Comparison of ENCODE assay signal across 21 cellular contexts in the genomic region with DNA sequence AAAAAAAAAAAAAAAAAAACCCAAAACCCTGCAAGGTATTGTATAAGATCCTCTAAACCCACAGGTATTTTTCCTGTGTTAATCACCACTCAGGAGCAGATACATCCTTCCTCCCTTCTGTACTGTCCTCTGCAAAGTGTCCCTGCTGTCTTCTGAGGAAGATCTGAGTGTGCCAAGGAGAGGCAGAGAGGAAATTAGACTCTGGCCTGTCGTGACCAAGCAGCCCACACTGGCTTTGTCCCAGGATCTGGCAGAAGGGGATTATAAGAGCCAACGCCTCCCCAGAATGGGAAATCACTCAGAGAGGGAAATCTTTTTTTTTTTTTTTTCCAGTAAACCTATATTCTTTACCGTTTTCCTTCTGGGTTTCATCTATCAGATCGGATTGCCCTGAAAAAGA. TPM values are rescaled to one million over a fixed set of nuclear protein-coding genes. Genes with fewer than 3 reads are reported as not detected.
"Had no signal": no experiment of that assay in that cellular context is flagged by ENCODE, and none has a peak within 500 bp of the region (broad histone marks: within the 10 kb centered on the region; RNA-seq: fewer than 3 reads in every experiment).

No MANE protein-coding gene starts in this region.

- H3K9me3 ChIP-seq: prostate gland had no signal

- H3K4me1 ChIP-seq: prostate gland had no signal

- DNase-seq: activated CD4-positive, alpha-beta T cell treated with anti-CD3 and anti-CD28 coated beads, Interleukin-2, amount 10 ng/mL, durations not matched to agents 7 days and 5 days; activated CD4-positive, CD25-positive, alpha-beta regulatory T cell; activated CD8-positive, alpha-beta memory T cell treated with anti-CD3 and anti-CD28 coated beads, Interleukin-2, amount 50 U/mL, for 48 hours; activated gamma-delta T cell; activated naive CD8-positive, alpha-beta T cell treated with anti-CD3 and anti-CD28 coated beads for 36 hours; activated T-cell treated with anti-CD3 and anti-CD28 coated beads, Interleukin-2, amount 50 U/mL, for 72 hours; endodermal cell; erythroblast; left ventricle myocardium superior; mesenchymal stem cell; occipital lobe; right cardiac atrium; small intestine; stimulated activated CD4-positive, alpha-beta T cell treated with anti-CD3 and anti-CD28 coated beads, Interleukin-4, amount 100 ng/mL, for 4 hours; stimulated activated CD8-positive, alpha-beta memory T cell treated with anti-CD3 and anti-CD28 coated beads, Interleukin-4, amount 100 ng/mL, for 48 hours; stimulated activated naive CD8-positive, alpha-beta T cell treated with anti-CD3 and anti-CD28 coated beads, Interleukin-15, Interleukin-2, amounts not matched to agents 100 U/mL and 50 U/mL, for 24 hours; T-helper 2 cell; trophoblast cell had no signal

- FAIRE-seq: small intestine had no signal

- H3K36me3 ChIP-seq: prostate gland had no signal

- ATAC-seq: activated T-cell treated with anti-CD3 and anti-CD28 coated beads, Interleukin-2, amount 50 U/mL, for 72 hours; left ventricle myocardium superior; natural killer cell treated with Interleukin-12 subunit alpha and Interleukin-12 subunit beta and Interleukin-15 and Interleukin-18, amount 100 ng/mL, for 72 hours; right cardiac atrium; stimulated activated naive CD8-positive, alpha-beta T cell treated with anti-CD3 and anti-CD28 coated beads, Interleukin-15, Interleukin-2, amounts not matched to agents 100 U/mL and 50 U/mL, for 24 hours had no signal

- H3K4me3 ChIP-seq: dorsolateral prefrontal cortex, prostate gland had no signal

- H3K27ac ChIP-seq: prostate gland had no signal

RNA-seq across cellular contexts. Expression of gene PTCHD1, which starts 39.6 kb away (rescaled TPM):
- total RNA-seq: activated CD4-positive, alpha-beta T cell treated with anti-CD3 and anti-CD28 coated beads, Interleukin-2, amount 10 ng/mL, durations not matched to agents 7 days and 5 days; activated naive CD8-positive, alpha-beta T cell treated with anti-CD3 and anti-CD28 coated beads for 36 hours; activated T-cell treated with anti-CD3 and anti-CD28 coated beads, Interleukin-2, amount 50 U/mL, for 72 hours; natural killer cell treated with Interleukin-12 subunit alpha and Interleukin-12 subunit beta and Interleukin-15 and Interleukin-18, amount 100 ng/mL, for 72 hours had no signal
